In genomic region chr11:78834886-78835285, GRCh38 we compare ENCODE assay signal across 15 cellular contexts.
DNase-seq lines count a peak whose midpoint lies in the region; ATAC-seq and TF ChIP-seq lines count a peak whose summit lies in the region.
"Had no signal": no experiment of that assay in that cellular context is flagged by ENCODE, and none has a peak within 500 bp of the region (broad histone marks: within the 10 kb centered on the region; RNA-seq: fewer than 3 reads in every experiment).

No MANE protein-coding gene starts in this region.

- peak; percentile 35 for DNase-seq in NCI-H2107 treated with DMSO at 0.1 percent for 48 hours (lab: John Stamatoyannopoulos, UW; ENCODE audit: unreplicated experiment)
- no peak for DNase-seq in NCI-H2107 (lab: John Stamatoyannopoulos, UW)
- peak; percentile 20 for DNase-seq in kidney glomerular epithelial cell (lab: John Stamatoyannopoulos, UW)
- DNase-seq in nephron progenitor cell = no peak
- no peak for DNase-seq in anterior cingulate cortex (lab: John Stamatoyannopoulos, UW)
- DNase-seq in hepatocyte (ENCODE audit: low spot score) = no peak
- DNase-seq: 8988T; AML-193; CD4-positive, CD25-positive, alpha-beta regulatory T cell; DMS 273 treated with DMSO at 0.1 percent for 48 hours; EL; GOT3; H9 had no signal

- no peaks in the 10 kb centered on the region for H3K79me2 ChIP-seq in hepatocyte

- H3K4me1 ChIP-seq in hepatocyte (ENCODE audit: insufficient read depth) = peaks cover 10% of the 10 kb centered on the region

- H3K4me1 Mint-ChIP-seq in nephron progenitor cell = peaks cover 73% of the 10 kb centered on the region
- H3K4me1 Mint-ChIP-seq: CD4-positive, CD25-positive, alpha-beta regulatory T cell had no signal

- no peak for ATAC-seq in GM21381 (IDR thresholded peaks at IDR 0.05; ENCODE audit: unreplicated experiment)

- H3K4me2 ChIP-seq in hepatocyte = no peak overlapping the region

- no peaks in the 10 kb centered on the region for H3K9me3 ChIP-seq in hepatocyte (ENCODE audit: low read depth)
- H3K9me3 ChIP-seq: BLaER1 treated with 17β-estradiol and CSF1 and Interleukin-3, amounts not matched to agents 10 nM and 100 nM had no signal

- H3K27me3 Mint-ChIP-seq in nephron progenitor cell (ENCODE audit: low read depth, poor library complexity) = no peaks in the 10 kb centered on the region

- no peak overlapping the region for H2AFZ ChIP-seq in hepatocyte

- no peaks in the 10 kb centered on the region for H3K27me3 ChIP-seq in hepatocyte
- H3K27me3 ChIP-seq: BLaER1 treated with 17β-estradiol and CSF1 and Interleukin-3, amounts not matched to agents 10 nM and 100 nM had no signal

- H3K27ac Mint-ChIP-seq in nephron progenitor cell = peak overlapping the region; percentile 58

- no peak overlapping the region for H3K27ac ChIP-seq in hepatocyte

- WGBS in hepatocyte (ENCODE audit: low lambda C conversion rate, missing lambda C conversion rate) = 89% methylated on average over 4 of the region's 4 CpGs

- H3K4me3 Mint-ChIP-seq in nephron progenitor cell = no peak overlapping the region
- H3K4me3 Mint-ChIP-seq: CD4-positive, CD25-positive, alpha-beta regulatory T cell; H9 had no signal

- no peaks in the 10 kb centered on the region for H3K9me2 ChIP-seq in hepatocyte (replicated peaks; ENCODE audit: insufficient read depth)

- H3K9me3 Mint-ChIP-seq in nephron progenitor cell = no peaks in the 10 kb centered on the region
- H3K9me3 Mint-ChIP-seq: H9 had no signal

- TF ChIP-seq CTCF in nephron progenitor cell (IDR thresholded peaks at IDR 0.05) = no peak
- TF ChIP-seq CTCF in hepatocyte (IDR thresholded peaks at IDR 0.05; ENCODE audit: poor library complexity) = no peak

- no peaks in the 10 kb centered on the region for H3K36me3 ChIP-seq in hepatocyte (replicated peaks; ENCODE audit: insufficient read depth, low read depth)
- H3K36me3 ChIP-seq: BLaER1 treated with 17β-estradiol and CSF1 and Interleukin-3, amounts not matched to agents 10 nM and 100 nM had no signal

- H4K20me1 ChIP-seq in hepatocyte (ENCODE audit: insufficient read depth, poor library complexity, severe bottlenecking) = no peaks in the 10 kb centered on the region
- H4K20me1 ChIP-seq: BLaER1 treated with 17β-estradiol and CSF1 and Interleukin-3, amounts not matched to agents 10 nM and 100 nM had no signal

- peaks cover 54% of the 10 kb centered on the region for H3K36me3 Mint-ChIP-seq in nephron progenitor cell (ENCODE audit: low read depth)
- H3K36me3 Mint-ChIP-seq: CD4-positive, CD25-positive, alpha-beta regulatory T cell had no signal

- no peak overlapping the region for H3K4me3 ChIP-seq in hepatocyte
- H3K4me3 ChIP-seq: BLaER1 treated with 17β-estradiol and CSF1 and Interleukin-3, amounts not matched to agents 10 nM and 100 nM had no signal

Comparison
In these comparisons a context has a peak if more than half of its experiments do, and no peak if none do; other contexts are left out.
1. DNase-seq: peak in NCI-H2107 treated with DMSO at 0.1 percent for 48 hours (single experiment) and kidney glomerular epithelial cell (single experiment); none in NCI-H2107 (single experiment), nephron progenitor cell (single experiment), anterior cingulate cortex (0 of 58) and hepatocyte (single experiment).